19 cellular contexts compared by ENCODE assay signal in genomic region chr17:10337136-10337535, GRCh38. TPM values are rescaled to one million over a fixed set of nuclear protein-coding genes. Genes with fewer than 3 reads are reported as not detected.
DNase-seq lines count a peak whose midpoint lies in the region; ATAC-seq and TF ChIP-seq lines count a peak whose summit lies in the region.
"Had no signal": no experiment of that assay in that cellular context is flagged by ENCODE, and none has a peak within 500 bp of the region (broad histone marks: within the 10 kb centered on the region; RNA-seq: fewer than 3 reads in every experiment).

No MANE protein-coding gene starts in this region.

- no peaks in the 10 kb centered on the region for H3K9me3 ChIP-seq in IMR-90 (ENCODE audit: control insufficient read depth, insufficient read depth, low read length)
- H3K9me3 ChIP-seq: A549; BLaER1 treated with 17β-estradiol and CSF1 and Interleukin-3, amounts not matched to agents 10 nM and 100 nM had no signal

- no peaks in the 10 kb centered on the region for H4K20me1 ChIP-seq in IMR-90 (ENCODE audit: insufficient read depth, low read length)
- H4K20me1 ChIP-seq: BLaER1 treated with 17β-estradiol and CSF1 and Interleukin-3, amounts not matched to agents 10 nM and 100 nM had no signal

- H3K27me3 ChIP-seq in IMR-90 (ENCODE audit: control insufficient read depth, insufficient read depth, low read length), result no peaks in the 10 kb centered on the region; the same call in 1 of the 2 replicates
- H3K27me3 ChIP-seq: BLaER1 treated with 17β-estradiol and CSF1 and Interleukin-3, amounts not matched to agents 10 nM and 100 nM had no signal

- no peak overlapping the region for H3K14ac ChIP-seq in IMR-90 (replicated peaks; ENCODE audit: low read depth, low read length)

- ATAC-seq in IMR-90 (ENCODE audit: low read depth) (no peak), HG03342 (IDR thresholded peaks at IDR 0.05; ENCODE audit: unreplicated experiment) (no peak), GM19023 (IDR thresholded peaks at IDR 0.05; ENCODE audit: unreplicated experiment) (no peak)
- ATAC-seq: A549, K562 had no signal

- H2AK9ac ChIP-seq in IMR-90 (replicated peaks; ENCODE audit: low read depth, low read length, poor library complexity), result no peak overlapping the region

- H4K8ac ChIP-seq in IMR-90 (ENCODE audit: low read depth in 2 of 2, low read length in 2 of 2), result no peak overlapping the region

- H3K9ac ChIP-seq in IMR-90 (ENCODE audit: low read depth, low read length), result no peak overlapping the region
- H3K9ac ChIP-seq: BLaER1 treated with 17β-estradiol and CSF1 and Interleukin-3, amounts not matched to agents 10 nM and 100 nM had no signal

- DNase-seq in GM03348 (ENCODE audit: low spot score) (peak; percentile 42), IMR-90 (peak; percentile 17), fibroblast of villous mesenchyme (ENCODE audit: low read depth) (peak; percentile 42), superior temporal gyrus (ENCODE audit: extremely low spot score) (peak; percentile 22), COR-L47 (lab: John Stamatoyannopoulos, UW) (no peak)
- DNase-seq: Calu3; CD4-positive, CD25-positive, alpha-beta regulatory T cell; DMS153; DMS79 treated with DMSO at 0.1 percent for 48 hours; EL; GOT3; Karpas-422 had no signal

- no TSS peak for BruUV-seq in IMR-90 (replicated peaks; lab: Mats Ljungman, UMichigan)

- H4K91ac ChIP-seq in IMR-90 (ENCODE audit: insufficient read depth, low read depth, low read length), result no peak overlapping the region

- no peak overlapping the region for H2AK5ac ChIP-seq in IMR-90 (ENCODE audit: low read depth, low read length)

- no peak for TF ChIP-seq POLR2A in IMR-90 (IDR thresholded peaks at IDR 0.05; ENCODE audit: low read depth, low read length)

- no peaks in the 10 kb centered on the region for H3K36me3 ChIP-seq in IMR-90 (ENCODE audit: control insufficient read depth, insufficient read depth, low read length)
- H3K36me3 ChIP-seq: BLaER1 treated with 17β-estradiol and CSF1 and Interleukin-3, amounts not matched to agents 10 nM and 100 nM had no signal

- peak overlapping the region; percentile 92; the same call in 1 of the 2 replicates for H4K5ac ChIP-seq in IMR-90 (ENCODE audit: low read depth, low read length)

- H2BK120ac ChIP-seq in IMR-90 (ENCODE audit: low read depth, low read length), result no peak overlapping the region

- POLR2A ChIA-PET in IMR-90 (lab: Charles Lee; ENCODE audit: unreplicated experiment), result no interaction called here

- peak overlapping the region; percentile 72 for H3K27ac ChIP-seq in IMR-90 (ENCODE audit: insufficient read depth, low read length)
- H3K27ac ChIP-seq: A549; BLaER1 treated with 17β-estradiol and CSF1 and Interleukin-3, amounts not matched to agents 10 nM and 100 nM had no signal

- H3K9me1 ChIP-seq in IMR-90 (ENCODE audit: insufficient read depth, low read length), result no peaks in the 10 kb centered on the region

- no peak overlapping the region for H2BK20ac ChIP-seq in IMR-90 (ENCODE audit: low read depth, low read length)

- WGBS in IMR-90 (ENCODE audit: extremely low coverage in 2 of 2, insufficient read length in 1 of 2), 2 experiments, result 80% methylated on average over 1 of the region's 10 CpGs; no CpG with 5 or more reads in 1 of the 2 experiments

- TF ChIP-seq CTCF in IMR-90 (conservative IDR thresholded peaks at IDR 0.05; ENCODE audit: low read depth, low read length), result no peak
- no peak for TF ChIP-seq CTCF in fibroblast of villous mesenchyme (IDR thresholded peaks at IDR 0.05; ENCODE audit: insufficient read depth, low read depth, low read length)

- H3K23ac ChIP-seq in IMR-90 (ENCODE audit: low read depth, low read length), result no peak overlapping the region

- no peak overlapping the region for H2AFZ ChIP-seq in IMR-90 (replicated peaks; ENCODE audit: low read length, poor library complexity)

- CTCF ChIA-PET in IMR-90 (lab: Yijun Ruan, JAX), result interaction anchor here (1.2 kb wide), 1 partner anchor 9 kb away, joined by 3 read pairs; no protein-coding TSS in a partner anchor

- H3K4me3 ChIP-seq in IMR-90 (ENCODE audit: insufficient read depth, low read depth, low read length), result no peak overlapping the region
- no peak overlapping the region for H3K4me3 ChIP-seq in fibroblast of villous mesenchyme (ENCODE audit: low read depth, low read length)
- H3K4me3 ChIP-seq: A549; BLaER1 treated with 17β-estradiol and CSF1 and Interleukin-3, amounts not matched to agents 10 nM and 100 nM; K562 had no signal

- H2BK15ac ChIP-seq in IMR-90 (ENCODE audit: low read depth, low read length), result no peak overlapping the region

- H3K56ac ChIP-seq in IMR-90 (ENCODE audit: extremely low read depth, insufficient read depth, low read length), result no peak overlapping the region

- peak overlapping the region; percentile 30; the same call in 1 of the 2 replicates for H3K4me2 ChIP-seq in IMR-90 (ENCODE audit: low read depth, low read length)
- H3K4me2 ChIP-seq: A549; BLaER1 treated with 17β-estradiol and CSF1 and Interleukin-3, amounts not matched to agents 10 nM and 100 nM had no signal

- in situ Hi-C loops in IMR-90 (cut with MboI; ENCODE audit: low sequenced_read_pairs), result no loop called here

- dilution Hi-C loops in IMR-90 (cut with HindIII; ENCODE audit: low sequenced_read_pairs, unreplicated experiment), result no loop called here

- no peak overlapping the region for H3K4ac ChIP-seq in IMR-90 (ENCODE audit: low read depth, low read length)

- H2BK5ac ChIP-seq in IMR-90 (ENCODE audit: low read depth, low read length, poor library complexity, severe bottlenecking), result peak overlapping the region; percentile 76

- peak overlapping the region; percentile 79 for H3K18ac ChIP-seq in IMR-90 (ENCODE audit: low read depth, low read length)

- intact Hi-C loops in IMR-90 (cut with micrococcal nuclease), result no loop called here

- H3K4me1 ChIP-seq in IMR-90 (ENCODE audit: control insufficient read depth, insufficient read depth, low read length), result no peaks in the 10 kb centered on the region
- H3K4me1 ChIP-seq: A549 had no signal

- no peak for TF ChIP-seq RAD21 in IMR-90 (IDR thresholded peaks at IDR 0.05; ENCODE audit: low read length)

- H3K79me1 ChIP-seq in IMR-90 (ENCODE audit: low read depth in 1 of 2, low read length in 2 of 2), result no peaks in the 10 kb centered on the region

TF ChIP-seq in IMR-90, 13 proteins besides CTCF, POLR2A, EP300 and RAD21:
- TF ChIP-seq CEBPB (IDR thresholded peaks at IDR 0.05; ENCODE audit: low read depth, low read length), result no peak
TF ChIP-seq in IMR-90: peak in this region for 0.

RNA-seq across cellular contexts. Expression of gene MYH13, which starts 35.7 kb away (rescaled TPM):
- total RNA-seq in IMR-90 (2012; rRNA removed) (not detected in 2 replicates), fibroblast of villous mesenchyme (not detected in 2 replicates)
- polyA plus RNA-seq in IMR-90 (2012; rRNA removed), result not detected in 2 replicates
- not detected in 2 replicates for polyA plus RNA-seq in IMR-90 (2012; cell fraction: cytosol; rRNA removed)
- polyA plus RNA-seq in IMR-90 (2012; cell fraction: nucleus; rRNA removed; ENCODE audit: low replicate concordance), result not detected in 2 replicates
- total RNA-seq: Calu3; CD4-positive, CD25-positive, alpha-beta regulatory T cell; H9; K562 had no signal
- polyA plus RNA-seq: A549; AG04450; CD4-positive, CD25-positive, alpha-beta regulatory T cell had no signal
